Comparison of ENCODE assay signal across 8 cellular contexts in genomic region chr12:124774462-124775167, GRCh38.
DNase-seq lines count a peak whose midpoint lies in the region; ATAC-seq, FAIRE-seq and TF ChIP-seq lines count a peak whose summit lies in the region.

No MANE protein-coding gene starts in this region.

- peak; percentile 86 for DNase-seq in Ammon's horn (ENCODE audit: low spot score)
- peak; percentile 69 for DNase-seq in GM19239 (ENCODE audit: insufficient read length, low spot score)
- DNase-seq in activated CD4-positive, CD25-positive, alpha-beta regulatory T cell treated with anti-CD3 and anti-CD28 coated beads, Interleukin-2, amount 50 U/mL, for 16 hours (ENCODE audit: low read depth, low spot score), result peak; percentile 45
- no peak for DNase-seq in omental fat pad (ENCODE audit: low spot score)
- DNase-seq in urothelium cell line (ENCODE audit: low spot score), result peak; percentile 49
- no peak for DNase-seq in NCI-H1417 (lab: John Stamatoyannopoulos, UW)

- H3K27ac ChIP-seq in cingulate gyrus (ENCODE audit: low read depth, low read length), result peak overlapping the region; percentile 32

- peak; percentile 78 for ATAC-seq in HG03354 (IDR thresholded peaks at IDR 0.05; ENCODE audit: poor library complexity, severe bottlenecking, unreplicated experiment)
- peak; percentile 29 for ATAC-seq in omental fat pad (ENCODE audit: low FRiP score)

- FAIRE-seq in GM19239 (lab: Jason Lieb, UNC) (peak; percentile 99), urothelium cell line (lab: Jason Lieb, UNC) (no peak)

- no peak for TF ChIP-seq CTCF in omental fat pad (IDR thresholded peaks at IDR 0.05)

Comparison
In these comparisons a context has a peak if more than half of its experiments do, and no peak if none do; other contexts are left out.
1. DNase-seq: peak in Ammon's horn (single experiment), GM19239 (single experiment), activated CD4-positive, CD25-positive, alpha-beta regulatory T cell treated with anti-CD3 and anti-CD28 coated beads, Interleukin-2, amount 50 U/mL, for 16 hours (single experiment) and urothelium cell line (single experiment); none in omental fat pad (single experiment) and NCI-H1417 (0 of 3).